19 cellular contexts compared by ENCODE assay signal in genomic region chr11:79237111-79237510, GRCh38.
DNase-seq lines count a peak whose midpoint lies in the region; ATAC-seq and TF ChIP-seq lines count a peak whose summit lies in the region.
"Had no signal": no experiment of that assay in that cellular context is flagged by ENCODE, and none has a peak within 500 bp of the region (broad histone marks: within the 10 kb centered on the region; RNA-seq: fewer than 3 reads in every experiment).

No MANE protein-coding gene starts in this region.

- DNase-seq in heart right ventricle (no peak), right cardiac atrium (no peak), epithelial cell of esophagus (ENCODE audit: low read depth) (peak; percentile 54), ovary (no peak), uterus (no peak), medulla oblongata (ENCODE audit: extremely low spot score) (no peak), glomerular visceral epithelial cell (ENCODE audit: extremely low spot score) (no peak), NOMO-1 treated with dmso at 0.1 percent for 144 hours (lab: John Stamatoyannopoulos, UW; ENCODE audit: unreplicated experiment) (no peak)
- DNase-seq: activated CD4-positive, CD25-positive, alpha-beta regulatory T cell; activated CD8-positive, alpha-beta T cell treated with anti-CD3 and anti-CD28 coated beads, Interleukin-2, amount 10 ng/mL, durations not matched to agents 7 days and 5 days; activated naive CD4-positive, alpha-beta T cell treated with anti-CD3 and anti-CD28 coated beads for 36 hours; activated T-cell treated with anti-CD3 and anti-CD28 coated beads, Interleukin-2, amount 50 U/mL, for 24 hours; colonic mucosa; GOT3; left colon; NCI-H774; right lobe of liver; stimulated activated CD4-positive, alpha-beta T cell treated with anti-CD3 and anti-CD28 coated beads, Interleukin-2, amount 100 ng/mL, for 24 hours; stimulated activated naive CD4-positive, alpha-beta T cell treated with Interleukin-2 at 50 U/mL for 16 hours had no signal

- no peak for TF ChIP-seq CTCF in heart right ventricle (IDR thresholded peaks at IDR 0.05)
- no peak for TF ChIP-seq CTCF in epithelial cell of esophagus (IDR thresholded peaks at IDR 0.05; ENCODE audit: insufficient read depth, low read depth, low read length, missing control alignments)
- no peak for TF ChIP-seq CTCF in ovary (IDR thresholded peaks at IDR 0.05)
- TF ChIP-seq CTCF in uterus (IDR thresholded peaks at IDR 0.05), result no peak

- no peak for TF ChIP-seq EP300 in ovary (IDR thresholded peaks at IDR 0.05)

- intact Hi-C loops in heart right ventricle (cut with DNase I), result loop anchor here in 1 of 10 donors (10.0 kb wide), 1 partner anchor 218 kb away; no protein-coding TSS in a partner anchor
- intact Hi-C loops in right cardiac atrium (cut with DNase I), result no loop called here
- intact Hi-C loops in ovary (cut with DNase I), result loop anchor here in 1 of 4 donors (10.0 kb wide), 1 partner anchor 198 kb away; no protein-coding TSS in a partner anchor
- intact Hi-C loops in uterus (cut with DNase I; ENCODE audit: low total_unique reads), result no loop called here

- H3K27me3 ChIP-seq in heart right ventricle (no peaks in the 10 kb centered on the region), right cardiac atrium (ENCODE audit: control insufficient read depth, insufficient read depth) (no peaks in the 10 kb centered on the region), ovary (no peaks in the 10 kb centered on the region), uterus (no peaks in the 10 kb centered on the region)
- H3K27me3 ChIP-seq: colonic mucosa, right lobe of liver had no signal

- H3K9me3 ChIP-seq in heart right ventricle (no peaks in the 10 kb centered on the region), right cardiac atrium (ENCODE audit: control insufficient read depth, low read length) (no peaks in the 10 kb centered on the region), ovary (no peaks in the 10 kb centered on the region), uterus (no peaks in the 10 kb centered on the region)
- H3K9me3 ChIP-seq: colonic mucosa, right lobe of liver had no signal

- H3K27ac ChIP-seq in heart right ventricle (peak overlapping the region in 6 of 10 donors; percentile 22 to 45 (median 40)), right cardiac atrium (ENCODE audit: low read length) (no peak overlapping the region), ovary (peak overlapping the region; percentile 16 to 71), uterus (peak overlapping the region; percentile 51 to 61)
- H3K27ac ChIP-seq: colonic mucosa, right lobe of liver had no signal

- WGBS in heart right ventricle, 2 donors, result 84 to 91% methylated on average over 5 of the region's 5 CpGs
- whole genome bisulfite sequencing in right cardiac atrium, result 88% methylated on average over 5 of the region's 5 CpGs
- 61 to 70% (median 66%) methylated on average over 5 of the region's 5 CpGs for WGBS in ovary, 3 donors

- H3K4me3 ChIP-seq in heart right ventricle (peak overlapping the region in 1 of 10 donors; percentile 15), right cardiac atrium (ENCODE audit: low read length) (no peak overlapping the region), epithelial cell of esophagus (ENCODE audit: low read length) (no peak overlapping the region), ovary (no peak overlapping the region), uterus (no peak overlapping the region)
- H3K4me3 ChIP-seq: colonic mucosa, right lobe of liver had no signal

- no peak for TF ChIP-seq POLR2A in ovary (IDR thresholded peaks at IDR 0.05)
- TF ChIP-seq POLR2A in uterus (IDR thresholded peaks at IDR 0.05), result no peak

- H3K4me1 ChIP-seq in heart right ventricle (peaks cover 0 to 34% (median 17%) of the 10 kb centered on the region in 9 donors), right cardiac atrium (ENCODE audit: control insufficient read depth, insufficient read depth, low read length) (peaks cover 2% of the 10 kb centered on the region), ovary (ENCODE audit: insufficient read depth) (peaks cover 19% of the 10 kb centered on the region), uterus (no peaks in the 10 kb centered on the region)
- H3K4me1 ChIP-seq: colonic mucosa, right lobe of liver had no signal

- ATAC-seq in heart right ventricle, result peak in 1 of 8 donors; percentile 10
- ATAC-seq in right cardiac atrium, result no peak
- ATAC-seq: activated CD8-positive, alpha-beta T cell treated with anti-CD3 and anti-CD28 coated beads, Interleukin-2, amount 10 ng/mL, durations not matched to agents 7 days and 5 days; left colon had no signal

- H3K36me3 ChIP-seq in heart right ventricle (no peaks in the 10 kb centered on the region), ovary (no peaks in the 10 kb centered on the region), uterus (no peaks in the 10 kb centered on the region)
- H3K36me3 ChIP-seq: colonic mucosa, right lobe of liver had no signal
